18 cellular contexts compared by ENCODE assay signal in genomic region chr17:49015924-49016774, GRCh38. TPM values are rescaled to one million over a fixed set of nuclear protein-coding genes. Genes with fewer than 3 reads are reported as not detected.
DNase-seq lines count a peak whose midpoint lies in the region; ATAC-seq, FAIRE-seq and TF ChIP-seq lines count a peak whose summit lies in the region.
"Had no signal": no experiment of that assay in that cellular context is flagged by ENCODE, and none has a peak within 500 bp of the region (broad histone marks: within the 10 kb centered on the region; RNA-seq: fewer than 3 reads in every experiment).

No MANE protein-coding gene starts in this region.

- H3K4me3 ChIP-seq in astrocyte (ENCODE audit: insufficient read depth, low read depth, low read length), result no peak overlapping the region
- H3K4me3 ChIP-seq: SJCRH30 had no signal

- no peaks in the 10 kb centered on the region for H3K36me3 ChIP-seq in astrocyte (ENCODE audit: insufficient read depth, low read length)

- H3K27me3 ChIP-seq in astrocyte (ENCODE audit: insufficient read depth, low read length), result no peaks in the 10 kb centered on the region
- H3K27me3 ChIP-seq: SJCRH30 had no signal

- peak overlapping the region; percentile 29 for H3K9ac ChIP-seq in astrocyte (ENCODE audit: low read length)

- no peaks in the 10 kb centered on the region for H3K9me3 ChIP-seq in astrocyte (ENCODE audit: insufficient read depth, low read depth, low read length)
- H3K9me3 ChIP-seq: SJCRH30 had no signal

- DNase-seq in Caki2 (ENCODE audit: low read depth), result peak; percentile 39
- peak; percentile 19 for DNase-seq in HT1080 (ENCODE audit: low read depth)
- no peak for DNase-seq in astrocyte (ENCODE audit: low read depth)
- DNase-seq in nephron progenitor cell, result no peak
- DNase-seq in NCI-H2171 (lab: John Stamatoyannopoulos, UW), result no peak
- DNase-seq in C1 segment of cervical spinal cord (lab: John Stamatoyannopoulos, UW), result no peak
- DNase-seq: activated CD4-positive, alpha-beta T cell treated with anti-CD3 and anti-CD28 coated beads, Interleukin-2, amount 10 ng/mL, durations not matched to agents 24 days and 14 days; activated naive CD8-positive, alpha-beta T cell treated with anti-CD3 and anti-CD28 coated beads, Interleukin-2, amount 50 U/mL, for 24 hours; activated T-cell treated with anti-CD3 and anti-CD28 coated beads, Interleukin-2, amount 50 U/mL, for 24 hours; DND-41; naive thymus-derived CD4-positive, alpha-beta T cell; SJCRH30 had no signal

- peaks cover 1% of the 10 kb centered on the region for H3K36me3 Mint-ChIP-seq in astrocyte (ENCODE audit: low read depth, unreplicated experiment)
- peaks cover 15% of the 10 kb centered on the region for H3K36me3 Mint-ChIP-seq in nephron progenitor cell (ENCODE audit: low read depth)
- H3K36me3 Mint-ChIP-seq: naive thymus-derived CD4-positive, alpha-beta T cell had no signal

- peaks cover 52% of the 10 kb centered on the region for H3K4me1 Mint-ChIP-seq in astrocyte (ENCODE audit: low read depth, unreplicated experiment)
- H3K4me1 Mint-ChIP-seq in nephron progenitor cell, result peaks cover 83% of the 10 kb centered on the region
- H3K4me1 Mint-ChIP-seq: activated CD4-positive, alpha-beta T cell treated with anti-CD3 and anti-CD28 coated beads, Interleukin-2, amount 10 ng/mL, durations not matched to agents 24 days and 14 days; activated naive CD8-positive, alpha-beta T cell treated with anti-CD3 and anti-CD28 coated beads, Interleukin-2, amount 50 U/mL, for 24 hours had no signal

- H3K4me2 ChIP-seq in astrocyte (ENCODE audit: low read length), result peak overlapping the region; percentile 57

- H4K20me1 ChIP-seq in astrocyte (ENCODE audit: insufficient read depth, low read length), result peaks cover 76% of the 10 kb centered on the region

- H3K4me1 ChIP-seq in astrocyte (ENCODE audit: insufficient read depth, low read length), result peaks cover 38% of the 10 kb centered on the region

- H3K9me3 Mint-ChIP-seq in astrocyte (ENCODE audit: unreplicated experiment) (no peaks in the 10 kb centered on the region), nephron progenitor cell (no peaks in the 10 kb centered on the region)
- H3K9me3 Mint-ChIP-seq: activated CD4-positive, alpha-beta T cell treated with anti-CD3 and anti-CD28 coated beads, Interleukin-2, amount 10 ng/mL, durations not matched to agents 24 days and 14 days; activated naive CD8-positive, alpha-beta T cell treated with anti-CD3 and anti-CD28 coated beads, Interleukin-2, amount 50 U/mL, for 24 hours; activated T-cell treated with anti-CD3 and anti-CD28 coated beads, Interleukin-2, amount 50 U/mL, for 24 hours; central memory CD8-positive, alpha-beta T cell had no signal

- in situ Hi-C loops in Caki2 (cut with HindIII; ENCODE audit: low pct_unique_long_range_greater_than_20kb, low sequenced_read_pairs), result no loop called here

- H3K27ac ChIP-seq in astrocyte (ENCODE audit: low read depth, low read length), result peak overlapping the region; percentile 34
- H3K27ac ChIP-seq: C4-2B, SJCRH30 had no signal

- H3K27ac Mint-ChIP-seq in astrocyte (ENCODE audit: unreplicated experiment) (peak overlapping the region; percentile 42), nephron progenitor cell (peak overlapping the region; percentile 87)
- H3K27ac Mint-ChIP-seq: activated CD4-positive, alpha-beta T cell treated with anti-CD3 and anti-CD28 coated beads, Interleukin-2, amount 10 ng/mL, durations not matched to agents 24 days and 14 days; activated naive CD8-positive, alpha-beta T cell treated with anti-CD3 and anti-CD28 coated beads, Interleukin-2, amount 50 U/mL, for 24 hours; activated T-cell treated with anti-CD3 and anti-CD28 coated beads, Interleukin-2, amount 50 U/mL, for 24 hours; naive thymus-derived CD4-positive, alpha-beta T cell had no signal

- H3K4me3 Mint-ChIP-seq in astrocyte (ENCODE audit: unreplicated experiment) (peak overlapping the region; percentile 29), nephron progenitor cell (peak overlapping the region; percentile 12)
- H3K4me3 Mint-ChIP-seq: activated CD4-positive, alpha-beta T cell treated with anti-CD3 and anti-CD28 coated beads, Interleukin-2, amount 10 ng/mL, durations not matched to agents 24 days and 14 days; activated naive CD8-positive, alpha-beta T cell treated with anti-CD3 and anti-CD28 coated beads, Interleukin-2, amount 50 U/mL, for 24 hours; activated T-cell treated with anti-CD3 and anti-CD28 coated beads, Interleukin-2, amount 50 U/mL, for 24 hours; central memory CD8-positive, alpha-beta T cell; naive thymus-derived CD4-positive, alpha-beta T cell had no signal

- ATAC-seq in HG02852 (IDR thresholded peaks at IDR 0.05; ENCODE audit: unreplicated experiment), result no peak
- ATAC-seq in HG03175 (IDR thresholded peaks at IDR 0.05; ENCODE audit: unreplicated experiment), result no peak
- ATAC-seq: activated naive CD8-positive, alpha-beta T cell treated with anti-CD3 and anti-CD28 coated beads, Interleukin-2, amount 50 U/mL, for 24 hours; naive thymus-derived CD4-positive, alpha-beta T cell had no signal

- no peak overlapping the region for H2AFZ ChIP-seq in astrocyte (ENCODE audit: low read depth, low read length)

- H3K27me3 Mint-ChIP-seq in astrocyte (ENCODE audit: low read depth, unreplicated experiment), result no peaks in the 10 kb centered on the region
- H3K27me3 Mint-ChIP-seq in nephron progenitor cell (ENCODE audit: low read depth, poor library complexity), result no peaks in the 10 kb centered on the region

- FAIRE-seq in astrocyte (lab: Jason Lieb, UNC), result no peak
- FAIRE-seq: frontal cortex had no signal

- peaks cover 95% of the 10 kb centered on the region for H3K79me2 ChIP-seq in astrocyte (ENCODE audit: insufficient read depth, low read length)

- TF ChIP-seq CTCF in astrocyte (IDR thresholded peaks at IDR 0.05; ENCODE audit: insufficient read depth, low read depth, low read length) (no peak), nephron progenitor cell (IDR thresholded peaks at IDR 0.05) (no peak)

RNA-seq across cellular contexts. Expression of gene IGF2BP1, which starts 19.0 kb away (rescaled TPM):
- total RNA-seq in Caki2 (2014; rRNA removed; shearing (Covaris generic); ENCODE audit: low replicate concordance), result 0.29 and 1.2 TPM in 2 replicates
- total RNA-seq in HT1080 (2014; rRNA removed; shearing (Covaris generic)), result 18.5 and 18.6 TPM in 2 replicates
- polyA plus RNA-seq in HT1080 (2015; cell fraction: cytosol; rRNA removed), result 10.5 and 12.1 TPM in 2 replicates
- polyA plus RNA-seq in HT1080 (2015; cell fraction: nucleus; rRNA removed), result 34.4 and 34.5 TPM in 2 replicates
- total RNA-seq in astrocyte, result 241 and 260 TPM in 2 replicates
- total RNA-seq: activated CD4-positive, alpha-beta T cell treated with anti-CD3 and anti-CD28 coated beads, Interleukin-2, amount 10 ng/mL, durations not matched to agents 24 days and 14 days; lower leg skin; naive thymus-derived CD4-positive, alpha-beta T cell had no signal
- polyA plus RNA-seq: naive thymus-derived CD4-positive, alpha-beta T cell had no signal

RNA-seq across cellular contexts. Expression of gene GIP, which starts 47.8 kb away (rescaled TPM):
- not detected in 2 replicates for total RNA-seq in Caki2 (2014; rRNA removed; shearing (Covaris generic); ENCODE audit: low replicate concordance)
- not detected in 2 replicates for total RNA-seq in HT1080 (2014; rRNA removed; shearing (Covaris generic))
- not detected in 2 replicates for polyA plus RNA-seq in HT1080 (2015; cell fraction: cytosol; rRNA removed)
- polyA plus RNA-seq in HT1080 (2015; cell fraction: nucleus; rRNA removed), result not detected in 2 replicates
- not detected in 2 replicates for total RNA-seq in astrocyte
- total RNA-seq: activated CD4-positive, alpha-beta T cell treated with anti-CD3 and anti-CD28 coated beads, Interleukin-2, amount 10 ng/mL, durations not matched to agents 24 days and 14 days; frontal cortex; lower leg skin; naive thymus-derived CD4-positive, alpha-beta T cell had no signal
- polyA plus RNA-seq: naive thymus-derived CD4-positive, alpha-beta T cell had no signal

Comparison
In these comparisons a context has a peak if more than half of its experiments do, and no peak if none do; other contexts are left out.
1. DNase-seq: peak in Caki2 (single experiment) and HT1080 (single experiment); none in astrocyte (single experiment), nephron progenitor cell (single experiment), NCI-H2171 (single experiment) and C1 segment of cervical spinal cord (0 of 14).
2. RNA of gene IGF2BP1, which starts 19.0 kb away (total RNA-seq): 241 to 260 TPM in astrocyte; 18.5 to 18.6 TPM in HT1080 and 0.29 to 1.2 TPM in Caki2; every median in the first group is over 10 times any median in the second.